Comparison of ENCODE assay signal across 1 cellular context in the genomic region with DNA sequence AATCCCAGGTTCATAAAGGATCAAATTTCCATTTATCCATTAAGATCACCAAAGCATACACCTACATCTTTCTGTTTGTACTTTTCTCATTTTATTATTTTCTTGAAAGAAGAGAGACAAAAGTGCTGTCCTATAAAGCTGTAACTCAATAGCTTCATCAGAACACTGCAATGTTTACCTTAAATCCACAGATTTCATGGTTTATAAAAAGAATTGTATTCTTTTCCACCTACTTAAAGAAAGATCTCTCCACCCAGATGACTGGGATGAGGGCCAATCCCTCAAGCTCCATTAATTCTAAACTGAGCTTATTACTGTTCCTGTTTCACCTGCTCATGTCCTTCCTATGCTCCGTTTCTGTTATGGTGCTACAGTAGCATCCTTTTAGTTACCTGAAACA.
TF ChIP-seq lines count a peak whose summit lies in the region.

No MANE protein-coding gene starts in this region.

TF ChIP-seq in HEK293, 187 proteins besides CTCF, POLR2A, EP300 and RAD21 (continued from another document):
- TF ChIP-seq, protein P1, sequence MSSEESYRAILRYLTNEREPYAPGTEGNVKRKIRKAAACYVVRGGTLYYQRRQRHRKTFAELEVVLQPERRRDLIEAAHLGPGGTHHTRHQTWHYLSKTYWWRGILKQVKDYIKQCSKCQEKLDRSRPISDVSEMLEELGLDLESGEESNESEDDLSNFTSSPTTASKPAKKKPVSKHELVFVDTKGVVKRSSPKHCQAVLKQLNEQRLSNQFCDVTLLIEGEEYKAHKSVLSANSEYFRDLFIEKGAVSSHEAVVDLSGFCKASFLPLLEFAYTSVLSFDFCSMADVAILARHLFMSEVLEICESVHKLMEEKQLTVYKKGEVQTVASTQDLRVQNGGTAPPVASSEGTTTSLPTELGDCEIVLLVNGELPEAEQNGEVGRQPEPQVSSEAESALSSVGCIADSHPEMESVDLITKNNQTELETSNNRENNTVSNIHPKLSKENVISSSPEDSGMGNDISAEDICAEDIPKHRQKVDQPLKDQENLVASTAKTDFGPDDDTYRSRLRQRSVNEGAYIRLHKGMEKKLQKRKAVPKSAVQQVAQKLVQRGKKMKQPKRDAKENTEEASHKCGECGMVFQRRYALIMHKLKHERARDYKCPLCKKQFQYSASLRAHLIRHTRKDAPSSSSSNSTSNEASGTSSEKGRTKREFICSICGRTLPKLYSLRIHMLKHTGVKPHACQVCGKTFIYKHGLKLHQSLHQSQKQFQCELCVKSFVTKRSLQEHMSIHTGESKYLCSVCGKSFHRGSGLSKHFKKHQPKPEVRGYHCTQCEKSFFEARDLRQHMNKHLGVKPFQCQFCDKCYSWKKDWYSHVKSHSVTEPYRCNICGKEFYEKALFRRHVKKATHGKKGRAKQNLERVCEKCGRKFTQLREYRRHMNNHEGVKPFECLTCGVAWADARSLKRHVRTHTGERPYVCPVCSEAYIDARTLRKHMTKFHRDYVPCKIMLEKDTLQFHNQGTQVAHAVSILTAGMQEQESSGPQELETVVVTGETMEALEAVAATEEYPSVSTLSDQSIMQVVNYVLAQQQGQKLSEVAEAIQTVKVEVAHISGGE (tag by site-specific recombination; conservative IDR thresholded peaks at IDR 0.05; ENCODE audit: low read depth), result no peak
- TF ChIP-seq KLF7 (tag by site-specific recombination; IDR thresholded peaks at IDR 0.05; ENCODE audit: borderline replicate concordance) (no peak), ZNF311 (tag by site-specific recombination; IDR thresholded peaks at IDR 0.05; ENCODE audit: borderline replicate concordance) (no peak), ZNF169 (tag by site-specific recombination; IDR thresholded peaks at IDR 0.05) (no peak), ZNF843 (tag by site-specific recombination; IDR thresholded peaks at IDR 0.05) (peak; percentile 95), ZNF138 (tag by site-specific recombination; IDR thresholded peaks at IDR 0.05; ENCODE audit: borderline replicate concordance) (no peak), KLF1 (tag by site-specific recombination; IDR thresholded peaks at IDR 0.05) (peak; percentile 84), OVOL3 (tag by site-specific recombination; IDR thresholded peaks at IDR 0.05) (peak; percentile 82; the same call in 1 of the 2 replicates), ZEB2 (tag by site-specific recombination; IDR thresholded peaks at IDR 0.05) (no peak), ZBTB1 (tag by site-specific recombination; IDR thresholded peaks at IDR 0.05) (no peak), ZNF175 (tag by site-specific recombination; IDR thresholded peaks at IDR 0.05) (no peak), ZNF529 (tag by site-specific recombination; IDR thresholded peaks at IDR 0.05; ENCODE audit: insufficient replicate concordance) (no peak), ZNF292 (tag by site-specific recombination; IDR thresholded peaks at IDR 0.05; ENCODE audit: borderline replicate concordance, low read depth) (no peak), ZNF596 (tag by site-specific recombination; IDR thresholded peaks at IDR 0.05) (peak; percentile 73), MZF1 (tag by site-specific recombination; IDR thresholded peaks at IDR 0.05; ENCODE audit: borderline replicate concordance) (peak; percentile 40; the same call in 1 of the 2 replicates), ZNF10 (tag by site-specific recombination; IDR thresholded peaks at IDR 0.05) (peak; percentile 40; the same call in 1 of the 2 replicates), ZNF112 (tag by site-specific recombination; IDR thresholded peaks at IDR 0.05) (no peak), ZNF202 (tag by site-specific recombination; IDR thresholded peaks at IDR 0.05; ENCODE audit: borderline replicate concordance) (no peak), TCF7L2 (IDR thresholded peaks at IDR 0.05; ENCODE audit: borderline replicate concordance, low read depth, low read length) (0 out of 2 replicates have a peak, but pooled peaks have one; percentile 13), IKZF3 (tag by site-specific recombination; IDR thresholded peaks at IDR 0.05) (no peak)
- TF ChIP-seq, protein P2, sequence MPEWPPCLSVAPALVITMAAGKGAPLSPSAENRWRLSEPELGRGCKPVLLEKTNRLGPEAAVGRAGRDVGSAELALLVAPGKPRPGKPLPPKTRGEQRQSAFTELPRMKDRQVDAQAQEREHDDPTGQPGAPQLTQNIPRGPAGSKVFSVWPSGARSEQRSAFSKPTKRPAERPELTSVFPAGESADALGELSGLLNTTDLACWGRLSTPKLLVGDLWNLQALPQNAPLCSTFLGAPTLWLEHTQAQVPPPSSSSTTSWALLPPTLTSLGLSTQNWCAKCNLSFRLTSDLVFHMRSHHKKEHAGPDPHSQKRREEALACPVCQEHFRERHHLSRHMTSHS (tag by site-specific recombination; IDR thresholded peaks at IDR 0.05), result no peak
- TF ChIP-seq, protein P3, sequence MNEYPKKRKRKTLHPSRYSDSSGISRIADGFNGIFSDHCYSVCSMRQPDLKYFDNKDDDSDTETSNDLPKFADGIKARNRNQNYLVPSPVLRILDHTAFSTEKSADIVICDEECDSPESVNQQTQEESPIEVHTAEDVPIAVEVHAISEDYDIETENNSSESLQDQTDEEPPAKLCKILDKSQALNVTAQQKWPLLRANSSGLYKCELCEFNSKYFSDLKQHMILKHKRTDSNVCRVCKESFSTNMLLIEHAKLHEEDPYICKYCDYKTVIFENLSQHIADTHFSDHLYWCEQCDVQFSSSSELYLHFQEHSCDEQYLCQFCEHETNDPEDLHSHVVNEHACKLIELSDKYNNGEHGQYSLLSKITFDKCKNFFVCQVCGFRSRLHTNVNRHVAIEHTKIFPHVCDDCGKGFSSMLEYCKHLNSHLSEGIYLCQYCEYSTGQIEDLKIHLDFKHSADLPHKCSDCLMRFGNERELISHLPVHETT (tag by site-specific recombination; IDR thresholded peaks at IDR 0.05), result no peak
